In the genomic region with DNA sequence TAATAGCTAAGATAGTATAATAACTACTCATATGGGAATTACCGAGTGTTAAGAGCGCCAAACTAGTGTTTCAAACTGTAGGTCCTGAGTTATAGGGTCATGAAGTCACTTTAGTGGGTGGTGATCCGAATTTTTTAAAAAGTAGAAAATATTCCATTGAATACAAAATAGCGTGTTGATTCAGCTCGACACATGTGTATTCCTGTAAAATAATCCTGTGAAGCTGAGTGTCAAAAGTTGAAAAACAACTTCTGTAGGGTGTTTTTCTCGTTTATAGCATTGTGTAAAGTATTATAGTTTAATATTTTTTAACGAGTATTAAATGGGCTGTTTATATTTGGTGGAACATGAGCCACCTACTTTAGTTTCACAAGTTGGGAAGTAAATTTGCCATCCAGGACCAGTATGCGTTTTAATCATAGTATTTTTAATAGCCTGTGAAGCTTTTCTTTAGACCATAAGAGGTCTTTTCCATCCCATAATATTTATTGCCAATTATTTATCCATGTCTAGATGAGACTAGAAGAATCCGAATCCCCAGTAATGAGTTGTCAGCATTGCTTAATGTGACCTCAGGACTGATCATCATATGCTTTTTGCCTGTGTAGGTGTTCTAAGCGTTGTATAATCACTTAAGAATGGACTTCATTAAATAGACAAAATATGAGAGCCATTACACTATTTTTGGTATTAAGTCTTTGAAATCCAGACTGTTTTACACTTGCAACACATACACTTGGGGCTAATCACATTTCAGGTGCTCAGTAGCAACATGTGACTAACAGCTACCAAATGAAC, we compare ENCODE assay signal across 8 cellular contexts.
DNase-seq lines count a peak whose midpoint lies in the region; FAIRE-seq and TF ChIP-seq lines count a peak whose summit lies in the region.

No MANE protein-coding gene starts in this region.

- CTCF ChIA-PET in activated CD4-positive, alpha-beta T cell treated with anti-CD3 and anti-CD28 coated beads, Interleukin-2, amount 10 ng/mL, durations not matched to agents 7 days and 5 days (lab: Charles Lee): interaction anchor here (0.6 to 1.5 kb wide), 4 partner anchors 14 to 152 kb away, joined by 3 to 5 read pairs (median 3); no protein-coding TSS in a partner anchor

- H3K27me3 ChIP-seq in kidney epithelial cell (ENCODE audit: control insufficient read depth, insufficient read depth, low read length): no peaks in the 10 kb centered on the region
- no peaks in the 10 kb centered on the region for H3K27me3 ChIP-seq in thyroid gland

- peaks cover 70% of the 10 kb centered on the region for H3K4me1 Mint-ChIP-seq in activated CD4-positive, alpha-beta T cell treated with anti-CD3 and anti-CD28 coated beads, Interleukin-2, amount 10 ng/mL, durations not matched to agents 7 days and 5 days
- peaks cover 69% of the 10 kb centered on the region for H3K4me1 Mint-ChIP-seq in activated naive CD8-positive, alpha-beta T cell (ENCODE audit: low read depth)

- POLR2A ChIA-PET in activated CD4-positive, alpha-beta T cell treated with anti-CD3 and anti-CD28 coated beads, Interleukin-2, amount 10 ng/mL, durations not matched to agents 7 days and 5 days (lab: Charles Lee): no interaction called here

- peak overlapping the region; percentile 87 for H3K4me3 Mint-ChIP-seq in activated CD4-positive, alpha-beta T cell treated with anti-CD3 and anti-CD28 coated beads, Interleukin-2, amount 10 ng/mL, durations not matched to agents 7 days and 5 days
- peak overlapping the region; percentile 95 for H3K4me3 Mint-ChIP-seq in activated naive CD8-positive, alpha-beta T cell

- peaks cover 26% of the 10 kb centered on the region for H3K36me3 Mint-ChIP-seq in activated CD4-positive, alpha-beta T cell treated with anti-CD3 and anti-CD28 coated beads, Interleukin-2, amount 10 ng/mL, durations not matched to agents 7 days and 5 days (ENCODE audit: low read depth)
- H3K36me3 Mint-ChIP-seq in activated naive CD8-positive, alpha-beta T cell: peaks cover 3% of the 10 kb centered on the region

- H3K27ac Mint-ChIP-seq in activated CD4-positive, alpha-beta T cell treated with anti-CD3 and anti-CD28 coated beads, Interleukin-2, amount 10 ng/mL, durations not matched to agents 7 days and 5 days: peak overlapping the region; percentile 95
- H3K27ac Mint-ChIP-seq in activated naive CD8-positive, alpha-beta T cell: peak overlapping the region; percentile 83

- intact Hi-C loops in thyroid gland (cut with DNase I): no loop called here

- peaks cover 40 to 49% of the 10 kb centered on the region in 2 donors for H3K4me1 ChIP-seq in thyroid gland

- H3K27ac ChIP-seq in thyroid gland: peak overlapping the region; percentile 99 to 100 (median 100)

- DNase-seq in activated CD4-positive, alpha-beta T cell treated with anti-CD3 and anti-CD28 coated beads, Interleukin-2, amount 10 ng/mL, durations not matched to agents 7 days and 5 days: no peak
- DNase-seq in activated CD4-positive, alpha-beta T cell treated with anti-CD3 and anti-CD28 coated beads, Interleukin-2, amount 50 U/mL, for 1 hour: no peak
- DNase-seq in kidney epithelial cell (ENCODE audit: low read depth) (no peak), thyroid gland (no peak), GM19239 (ENCODE audit: insufficient read length, low spot score) (no peak), NCI-H2171 (lab: John Stamatoyannopoulos, UW) (no peak)
- DNase-seq in stimulated activated naive CD4-positive, alpha-beta T cell treated with Interleukin-2 at 50 U/mL for 16 hours (lab: John Stamatoyannopoulos, UW): no peak

- H3K27me3 Mint-ChIP-seq in activated CD4-positive, alpha-beta T cell treated with anti-CD3 and anti-CD28 coated beads, Interleukin-2, amount 10 ng/mL, durations not matched to agents 7 days and 5 days: no peaks in the 10 kb centered on the region
- H3K27me3 Mint-ChIP-seq in activated naive CD8-positive, alpha-beta T cell: no peaks in the 10 kb centered on the region

- no peak for FAIRE-seq in GM19239 (lab: Jason Lieb, UNC)

- TF ChIP-seq CTCF in kidney epithelial cell (IDR thresholded peaks at IDR 0.05; ENCODE audit: insufficient read depth, low read length, poor library complexity, severe bottlenecking) (no peak), thyroid gland (IDR thresholded peaks at IDR 0.05) (no peak)

- no peaks in the 10 kb centered on the region for H3K9me3 ChIP-seq in thyroid gland

- H3K36me3 ChIP-seq in kidney epithelial cell (ENCODE audit: control insufficient read depth, insufficient read depth, low read length): no peaks in the 10 kb centered on the region
- no peaks in the 10 kb centered on the region for H3K36me3 ChIP-seq in thyroid gland

- no peaks in the 10 kb centered on the region for H3K9me3 Mint-ChIP-seq in activated CD4-positive, alpha-beta T cell treated with anti-CD3 and anti-CD28 coated beads, Interleukin-2, amount 10 ng/mL, durations not matched to agents 7 days and 5 days
- H3K9me3 Mint-ChIP-seq in activated naive CD8-positive, alpha-beta T cell (ENCODE audit: low read depth): no peaks in the 10 kb centered on the region

- no peak for TF ChIP-seq POLR2A in thyroid gland (IDR thresholded peaks at IDR 0.05)

- WGBS in thyroid gland, 2 donors: 12 to 13% methylated on average over 10 of the region's 10 CpGs

- peak overlapping the region; percentile 89 for H3K4me3 ChIP-seq in kidney epithelial cell (ENCODE audit: low read depth, low read length)
- H3K4me3 ChIP-seq in thyroid gland (replicated peaks in 1 of 3): peak overlapping the region; percentile 65 to 84 (median 70)
